2 cellular contexts compared by ENCODE assay signal in the genomic region with DNA sequence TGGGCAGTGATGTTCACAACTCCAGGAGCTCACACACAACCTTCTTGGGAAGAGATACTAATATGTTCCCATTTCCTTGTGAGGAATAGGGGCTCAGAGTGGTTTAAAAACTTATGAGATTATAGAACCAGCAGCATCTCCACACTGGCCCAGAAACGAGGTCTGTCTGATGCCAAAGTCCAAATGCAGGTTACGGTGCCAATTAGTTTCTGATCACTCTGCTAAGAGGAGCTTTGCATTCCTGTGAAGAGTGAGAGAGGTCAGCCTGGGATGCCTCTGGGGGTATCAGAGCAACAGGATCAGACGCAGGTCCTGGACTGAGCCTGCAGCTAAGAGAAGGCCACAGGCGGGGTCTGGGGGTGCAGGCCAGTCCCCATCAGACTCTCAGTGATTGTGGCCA. TPM values are rescaled to one million over a fixed set of nuclear protein-coding genes. Genes with fewer than 3 reads are reported as not detected.
"Had no signal": no experiment of that assay in that cellular context is flagged by ENCODE, and none has a peak within 500 bp of the region (broad histone marks: within the 10 kb centered on the region; RNA-seq: fewer than 3 reads in every experiment).

No MANE protein-coding gene starts in this region.

RNA-seq across cellular contexts. Expression of gene TPPP, which starts 30.2 kb away (rescaled TPM):
- total RNA-seq: osteoblast, smooth muscle cell had no signal
- polyA plus RNA-seq: smooth muscle cell had no signal
